27 cellular contexts compared by ENCODE assay signal in genomic region chr3:5285439-5285838, GRCh38.
"Had no signal": no experiment of that assay in that cellular context is flagged by ENCODE, and none has a peak within 500 bp of the region (broad histone marks: within the 10 kb centered on the region; RNA-seq: fewer than 3 reads in every experiment).

No MANE protein-coding gene starts in this region.

- H3K27ac ChIP-seq: colonic mucosa, coronary artery, dorsolateral prefrontal cortex, epithelial cell of prostate, esophagus squamous epithelium, foreskin keratinocyte, gastrocnemius medialis, gastroesophageal sphincter, heart left ventricle, heart right ventricle had no signal

- DNase-seq: colonic mucosa; cortex of kidney; dermis blood vessel endothelial cell; dorsolateral prefrontal cortex; effector CD4-positive, alpha-beta T cell; effector CD8-positive, alpha-beta T cell; effector memory CD4-positive, alpha-beta T cell; effector memory CD8-positive, alpha-beta T cell; endodermal cell; erythroblast; esophagus squamous epithelium; foreskin fibroblast; foreskin keratinocyte; foreskin melanocyte; gastrocnemius medialis; glutamatergic neuron; head of caudate nucleus; heart left ventricle; heart right ventricle had no signal

- H3K4me3 ChIP-seq: colonic mucosa, coronary artery, dorsolateral prefrontal cortex, esophagus squamous epithelium, gastrocnemius medialis, gastroesophageal sphincter, heart left ventricle, heart right ventricle had no signal

- H3K4me1 ChIP-seq: colonic mucosa, esophagus squamous epithelium, gastrocnemius medialis, gastroesophageal sphincter, heart left ventricle, heart right ventricle had no signal

- H3K27me3 ChIP-seq: colonic mucosa, dorsolateral prefrontal cortex, esophagus squamous epithelium, foreskin keratinocyte, gastrocnemius medialis, gastroesophageal sphincter, heart left ventricle, heart right ventricle had no signal

- H3K36me3 ChIP-seq: colonic mucosa, esophagus squamous epithelium, gastrocnemius medialis, gastroesophageal sphincter, heart left ventricle, heart right ventricle had no signal

- FAIRE-seq: colon, endometrium, endothelial cell of umbilical vein, frontal cortex had no signal

- ATAC-seq: effector memory CD8-positive, alpha-beta T cell; esophagus mucosa; foreskin keratinocyte; gastrocnemius medialis; gastroesophageal sphincter; heart left ventricle had no signal

- H3K9me3 ChIP-seq: colonic mucosa, esophagus squamous epithelium, gastrocnemius medialis had no signal
